8 cellular contexts compared by ENCODE assay signal in genomic region chr12:56377310-56377988, GRCh38. TPM values are rescaled to one million over a fixed set of nuclear protein-coding genes. Genes with fewer than 3 reads are reported as not detected.
A peak's percentile ranks its signal among the peaks of the same experiment; 100 is the strongest.
DNase-seq lines count a peak whose midpoint lies in the region; ATAC-seq and TF ChIP-seq lines count a peak whose summit lies in the region.
"Had no signal": no experiment of that assay in that cellular context is flagged by ENCODE, and none has a peak within 500 bp of the region (broad histone marks: within the 10 kb centered on the region; RNA-seq: fewer than 3 reads in every experiment).

No MANE protein-coding gene starts in this region.

- H3K27ac ChIP-seq in parathyroid adenoma: no peak overlapping the region

- peaks cover 3% of the 10 kb centered on the region; the same call in 1 of the 2 replicates for H3K9me3 ChIP-seq in Loucy (ENCODE audit: insufficient read depth, low read depth, low read length)
- H3K9me3 ChIP-seq in parathyroid adenoma (ENCODE audit: control insufficient read depth, low read length): no peaks in the 10 kb centered on the region

- H3K9ac ChIP-seq in Loucy (ENCODE audit: low read depth, low read length, poor library complexity, severe bottlenecking): no peak overlapping the region
- H3K9ac ChIP-seq in parathyroid adenoma: no peak overlapping the region

- H3K9me2 ChIP-seq in Loucy (replicated peaks; ENCODE audit: low read depth, low read length): no peaks in the 10 kb centered on the region

- no peak overlapping the region for H3K27ac Mint-ChIP-seq in T-cell
- H3K27ac Mint-ChIP-seq: natural killer cell had no signal

- CTCF ChIA-PET in T-cell (lab: Charles Lee): interaction anchor here (0.6 to 0.9 kb wide), 3 partner anchors 17 to 381 kb away, joined by 3 to 4 read pairs (median 3); partner anchors contain the start of gene STAT2 (in 1 of the 2)

- H3F3A ChIP-seq in Loucy (ENCODE audit: low read depth): no peaks in the 10 kb centered on the region

- H3K4me1 Mint-ChIP-seq in T-cell: peaks cover 0 to 6% (median 0%) of the 10 kb centered on the region in 3 donors
- H3K4me1 Mint-ChIP-seq: natural killer cell had no signal

- no peaks in the 10 kb centered on the region for H3K4me1 ChIP-seq in Loucy (ENCODE audit: insufficient read depth, low read length, poor library complexity, severe bottlenecking)
- H3K4me1 ChIP-seq in parathyroid adenoma: no peaks in the 10 kb centered on the region

- H3K4me3 Mint-ChIP-seq in T-cell: no peak overlapping the region
- H3K4me3 Mint-ChIP-seq: natural killer cell had no signal

- H3K27me3 ChIP-seq in Loucy (ENCODE audit: insufficient read depth, low read length, poor library complexity, severe bottlenecking) (no peaks in the 10 kb centered on the region), parathyroid adenoma (ENCODE audit: control insufficient read depth, insufficient read depth, low read length) (no peaks in the 10 kb centered on the region)

- no peaks in the 10 kb centered on the region for H4K20me1 ChIP-seq in Loucy (ENCODE audit: insufficient read depth, low read length, poor library complexity, severe bottlenecking)

- H3K36me3 ChIP-seq in Loucy (ENCODE audit: insufficient read depth, low read length) (no peaks in the 10 kb centered on the region), parathyroid adenoma (ENCODE audit: control insufficient read depth, insufficient read depth, low read length) (no peaks in the 10 kb centered on the region)

- peaks cover 2 to 4% (median 3%) of the 10 kb centered on the region in 3 donors for H3K9me3 Mint-ChIP-seq in T-cell
- H3K9me3 Mint-ChIP-seq: natural killer cell had no signal

- DNase-seq in choroid plexus epithelial cell (ENCODE audit: low read depth) (peak; percentile 59), T-cell (no peak), activated gamma-delta T cell (lab: John Stamatoyannopoulos, UW) (no peak), NCI-H2227 treated with DMSO at 0.1 percent for 48 hours (lab: John Stamatoyannopoulos, UW) (no peak)
- DNase-seq: natural killer cell had no signal

- no peak for ATAC-seq in T-cell (replicated peaks in 1 of 4)
- ATAC-seq: natural killer cell had no signal

- H3K4me2 ChIP-seq in Loucy (ENCODE audit: low read depth, low read length, poor library complexity, severe bottlenecking): no peak overlapping the region
- no peak overlapping the region for H3K4me2 ChIP-seq in parathyroid adenoma (ENCODE audit: low read length)

- H3K36me3 Mint-ChIP-seq in T-cell: no peaks in the 10 kb centered on the region
- H3K36me3 Mint-ChIP-seq: natural killer cell had no signal

- POLR2A ChIA-PET in T-cell (lab: Charles Lee): no interaction called here

- peak; percentile 12; the same call in 1 of the 2 replicates for TF ChIP-seq CTCF in GM12875 (IDR thresholded peaks at IDR 0.05; ENCODE audit: borderline replicate concordance, insufficient read depth, low read depth, low read length)
- TF ChIP-seq CTCF in Loucy (conservative IDR thresholded peaks at IDR 0.05; ENCODE audit: low read length): no peak
- peak; percentile 46 for TF ChIP-seq CTCF in choroid plexus epithelial cell (conservative IDR thresholded peaks at IDR 0.05; ENCODE audit: low read depth, low read length)
- TF ChIP-seq CTCF in parathyroid adenoma (IDR thresholded peaks at IDR 0.05): no peak

- no peaks in the 10 kb centered on the region for H3K27me3 Mint-ChIP-seq in T-cell

- H3K4me3 ChIP-seq in GM12875 (ENCODE audit: low read depth, low read length) (no peak overlapping the region), Loucy (ENCODE audit: low read length, poor library complexity, severe bottlenecking) (no peak overlapping the region), choroid plexus epithelial cell (ENCODE audit: low read depth, low read length) (no peak overlapping the region), parathyroid adenoma (ENCODE audit: low read depth, low read length) (no peak overlapping the region)

- H2AFZ ChIP-seq in Loucy (ENCODE audit: low read length): peak overlapping the region; percentile 16; the same call in 1 of the 2 replicates
- peak overlapping the region; percentile 35 for H2AFZ ChIP-seq in parathyroid adenoma

- H3K79me2 ChIP-seq in Loucy (ENCODE audit: insufficient read depth, low read length) (no peaks in the 10 kb centered on the region), parathyroid adenoma (no peaks in the 10 kb centered on the region)

RNA-seq across cellular contexts. Expression of gene APOF, which starts 14.8 kb away (rescaled TPM):
- total RNA-seq in T-cell: not detected
- total RNA-seq: natural killer cell had no signal

RNA-seq across cellular contexts. Expression of gene STAT2, which starts 17.5 kb away (rescaled TPM):
- total RNA-seq in T-cell: 100 to 1,000 TPM; 117 to 187 (median 162) TPM

RNA-seq across cellular contexts. Expression of gene IL23A, which starts 38.8 kb away (rescaled TPM):
- total RNA-seq in T-cell: 10 to 100 TPM; 16.3 to 29.9 (median 27.6) TPM

RNA-seq across cellular contexts. Expression of gene PAN2, which starts 43.6 kb away (rescaled TPM):
- total RNA-seq in T-cell: 100 to 1,000 TPM; 126 to 187 (median 164) TPM

Comparison
In these comparisons a context has a peak if more than half of its experiments do, and no peak if none do; other contexts are left out.
1. CTCF ChIP-seq: peak in GM12875 (single experiment) and choroid plexus epithelial cell (single experiment); none in Loucy (single experiment) and parathyroid adenoma (single experiment).